In genomic region chr3:133964547-133964946, GRCh38 we compare ENCODE assay signal across 14 cellular contexts.
DNase-seq lines count a peak whose midpoint lies in the region; ATAC-seq and TF ChIP-seq lines count a peak whose summit lies in the region.
"Had no signal": no experiment of that assay in that cellular context is flagged by ENCODE, and none has a peak within 500 bp of the region (broad histone marks: within the 10 kb centered on the region; RNA-seq: fewer than 3 reads in every experiment).

No MANE protein-coding gene starts in this region.

- DNase-seq in ACHN (peak; percentile 34), GM23338 (ENCODE audit: low spot score) (peak; percentile 44), PC-9 (no peak), foreskin keratinocyte (no peak), mucosa of gallbladder (ENCODE audit: low spot score) (no peak), islet precursor cell (no peak), tibial artery (no peak)
- DNase-seq: activated CD4-positive, alpha-beta T cell treated with anti-CD3 and anti-CD28 coated beads for 4 hours; activated naive CD4-positive, alpha-beta T cell treated with anti-CD3 and anti-CD28 coated beads, Interleukin-2, amount 10 ng/mL, durations not matched to agents 7 days and 5 days; COR-L47; heart right ventricle; NCI-H1436 had no signal

- H3K36me3 ChIP-seq in GM23338 (ENCODE audit: insufficient read depth) (no peaks in the 10 kb centered on the region), PC-9 (ENCODE audit: low read depth) (no peaks in the 10 kb centered on the region), tibial artery (no peaks in the 10 kb centered on the region)
- H3K36me3 ChIP-seq: heart right ventricle had no signal

- H3K4me1 Mint-ChIP-seq in GM23338, result peaks cover 11% of the 10 kb centered on the region
- H3K4me1 Mint-ChIP-seq: activated naive CD4-positive, alpha-beta T cell treated with anti-CD3 and anti-CD28 coated beads, Interleukin-2, amount 10 ng/mL, durations not matched to agents 7 days and 5 days had no signal

- TF ChIP-seq CTCF in GM23338 (conservative IDR thresholded peaks at IDR 0.05; ENCODE audit: low read depth in 2 of 2) (peak; percentile 48 to 64), PC-9 (conservative IDR thresholded peaks at IDR 0.05) (peak; percentile 54), foreskin keratinocyte (conservative IDR thresholded peaks at IDR 0.05) (peak; percentile 40), tibial artery (IDR thresholded peaks at IDR 0.05) (no peak)

- H3K9me2 ChIP-seq in GM23338 (ENCODE audit: insufficient read depth) (no peaks in the 10 kb centered on the region), PC-9 (ENCODE audit: insufficient read depth) (no peaks in the 10 kb centered on the region)

- H3K4me1 ChIP-seq in GM23338 (ENCODE audit: insufficient read depth), result no peaks in the 10 kb centered on the region
- no peaks in the 10 kb centered on the region for H3K4me1 ChIP-seq in PC-9 (replicated peaks; ENCODE audit: insufficient read depth)
- no peaks in the 10 kb centered on the region for H3K4me1 ChIP-seq in foreskin keratinocyte
- H3K4me1 ChIP-seq in tibial artery, result no peaks in the 10 kb centered on the region

- BruUV-seq in PC-9 (replicated peaks; lab: Mats Ljungman, UMichigan), result no TSS peak

- no peak overlapping the region for H3K4me3 Mint-ChIP-seq in GM23338
- H3K4me3 Mint-ChIP-seq: activated naive CD4-positive, alpha-beta T cell treated with anti-CD3 and anti-CD28 coated beads, Interleukin-2, amount 10 ng/mL, durations not matched to agents 7 days and 5 days; dendritic cell treated with granulocyte-macrophage colony-stimulating factor and Interleukin-4, amounts not matched to agents 40 ng/mL and 50 ng/mL, for 4 days had no signal

- in situ Hi-C loops in ACHN (cut with HindIII; ENCODE audit: low pct_ligation_motif_present, low pct_unique_long_range_greater_than_20kb, low sequenced_read_pairs), result no loop called here

- no peaks in the 10 kb centered on the region for H3K36me3 Mint-ChIP-seq in GM23338 (ENCODE audit: low read depth)
- H3K36me3 Mint-ChIP-seq: activated naive CD4-positive, alpha-beta T cell treated with anti-CD3 and anti-CD28 coated beads, Interleukin-2, amount 10 ng/mL, durations not matched to agents 7 days and 5 days had no signal

- no peaks in the 10 kb centered on the region for H3K9me3 ChIP-seq in PC-9 (ENCODE audit: insufficient read depth, low read depth)
- H3K9me3 ChIP-seq in tibial artery, result no peaks in the 10 kb centered on the region
- H3K9me3 ChIP-seq: heart right ventricle had no signal

- H2AFZ ChIP-seq in GM23338 (no peak overlapping the region), PC-9 (no peak overlapping the region)

- H3K9me3 Mint-ChIP-seq in GM23338, result no peaks in the 10 kb centered on the region; the same call in 2 of the 3 replicates
- H3K9me3 Mint-ChIP-seq: activated naive CD4-positive, alpha-beta T cell treated with anti-CD3 and anti-CD28 coated beads, Interleukin-2, amount 10 ng/mL, durations not matched to agents 7 days and 5 days; dendritic cell treated with granulocyte-macrophage colony-stimulating factor and Interleukin-4, amounts not matched to agents 40 ng/mL and 50 ng/mL, for 4 days had no signal

- H3K27me3 ChIP-seq in GM23338 (ENCODE audit: insufficient read depth) (no peaks in the 10 kb centered on the region), PC-9 (ENCODE audit: insufficient read depth, low read depth) (peaks cover 21% of the 10 kb centered on the region; the same call in 1 of the 2 replicates), foreskin keratinocyte (peaks cover 40% of the 10 kb centered on the region), tibial artery (no peaks in the 10 kb centered on the region)
- H3K27me3 ChIP-seq: heart right ventricle had no signal

- POLR2A ChIA-PET in PC-9 (lab: Charles Lee; ENCODE audit: unreplicated experiment), result no interaction called here

- H3K4me3 ChIP-seq in GM23338 (no peak overlapping the region), PC-9 (no peak overlapping the region), tibial artery (no peak overlapping the region)
- H3K4me3 ChIP-seq: heart right ventricle had no signal

- H3K27me3 Mint-ChIP-seq in GM23338 (ENCODE audit: insufficient read depth, low read depth, poor library complexity), result peaks cover 12% of the 10 kb centered on the region
- H3K27me3 Mint-ChIP-seq: dendritic cell treated with granulocyte-macrophage colony-stimulating factor and Interleukin-4, amounts not matched to agents 40 ng/mL and 50 ng/mL, for 4 days had no signal

- ATAC-seq in GM23338 (peak; percentile 72), foreskin keratinocyte (no peak), GM21529 (IDR thresholded peaks at IDR 0.05; ENCODE audit: unreplicated experiment) (no peak)

- intact Hi-C loops in PC-9 (cut with micrococcal nuclease; ENCODE audit: unreplicated experiment), result no loop called here
- intact Hi-C loops in tibial artery (cut with DNase I; ENCODE audit: low total_unique reads), result no loop called here

- H3F3A ChIP-seq in GM23338 (replicated peaks; ENCODE audit: low read depth), result no peaks in the 10 kb centered on the region
- no peaks in the 10 kb centered on the region for H3F3A ChIP-seq in PC-9 (ENCODE audit: insufficient read depth, low read depth)

- no peak overlapping the region for H3K4me2 ChIP-seq in GM23338
- no peak overlapping the region for H3K4me2 ChIP-seq in PC-9

- CTCF ChIA-PET in PC-9 (lab: Charles Lee), result interaction anchor here (0.6 kb wide), 1 partner anchor 247 kb away, joined by 3 read pairs; no protein-coding TSS in a partner anchor

- H3K79me2 ChIP-seq in GM23338 (replicated peaks; ENCODE audit: insufficient read depth) (no peaks in the 10 kb centered on the region), PC-9 (ENCODE audit: low read depth) (no peaks in the 10 kb centered on the region)

- H3K27ac ChIP-seq in GM23338 (ENCODE audit: low read depth) (no peak overlapping the region), PC-9 (no peak overlapping the region), foreskin keratinocyte (no peak overlapping the region), tibial artery (no peak overlapping the region)
- H3K27ac ChIP-seq: heart right ventricle had no signal

- H3K27ac Mint-ChIP-seq in GM23338, result no peak overlapping the region
- H3K27ac Mint-ChIP-seq: activated naive CD4-positive, alpha-beta T cell treated with anti-CD3 and anti-CD28 coated beads, Interleukin-2, amount 10 ng/mL, durations not matched to agents 7 days and 5 days; dendritic cell treated with granulocyte-macrophage colony-stimulating factor and Interleukin-4, amounts not matched to agents 40 ng/mL and 50 ng/mL, for 4 days had no signal

- H4K20me1 ChIP-seq in GM23338 (replicated peaks; ENCODE audit: insufficient read depth) (no peaks in the 10 kb centered on the region), PC-9 (ENCODE audit: insufficient read depth) (no peaks in the 10 kb centered on the region)

TF ChIP-seq in GM23338, 12 proteins besides CTCF, POLR2A, EP300 and RAD21 (continues in another document):
- TF ChIP-seq ETS1 (IDR thresholded peaks at IDR 0.05) (no peak), ZNF331 (CRISPR knock-in tag; IDR thresholded peaks at IDR 0.05; ENCODE audit: low read depth) (no peak), CREB1 (CRISPR knock-in tag; IDR thresholded peaks at IDR 0.05; ENCODE audit: low read depth) (no peak), POLR2AphosphoS5 (IDR thresholded peaks at IDR 0.05; ENCODE audit: low read depth) (no peak), STAT1 (IDR thresholded peaks at IDR 0.05; ENCODE audit: unreplicated experiment) (no peak), EZH2phosphoT487 (IDR thresholded peaks at IDR 0.05; ENCODE audit: unreplicated experiment) (no peak), NANOG (IDR thresholded peaks at IDR 0.05; ENCODE audit: borderline replicate concordance) (no peak), JUNB (IDR thresholded peaks at IDR 0.05; ENCODE audit: unreplicated experiment) (no peak)
- TF ChIP-seq, protein P1, sequence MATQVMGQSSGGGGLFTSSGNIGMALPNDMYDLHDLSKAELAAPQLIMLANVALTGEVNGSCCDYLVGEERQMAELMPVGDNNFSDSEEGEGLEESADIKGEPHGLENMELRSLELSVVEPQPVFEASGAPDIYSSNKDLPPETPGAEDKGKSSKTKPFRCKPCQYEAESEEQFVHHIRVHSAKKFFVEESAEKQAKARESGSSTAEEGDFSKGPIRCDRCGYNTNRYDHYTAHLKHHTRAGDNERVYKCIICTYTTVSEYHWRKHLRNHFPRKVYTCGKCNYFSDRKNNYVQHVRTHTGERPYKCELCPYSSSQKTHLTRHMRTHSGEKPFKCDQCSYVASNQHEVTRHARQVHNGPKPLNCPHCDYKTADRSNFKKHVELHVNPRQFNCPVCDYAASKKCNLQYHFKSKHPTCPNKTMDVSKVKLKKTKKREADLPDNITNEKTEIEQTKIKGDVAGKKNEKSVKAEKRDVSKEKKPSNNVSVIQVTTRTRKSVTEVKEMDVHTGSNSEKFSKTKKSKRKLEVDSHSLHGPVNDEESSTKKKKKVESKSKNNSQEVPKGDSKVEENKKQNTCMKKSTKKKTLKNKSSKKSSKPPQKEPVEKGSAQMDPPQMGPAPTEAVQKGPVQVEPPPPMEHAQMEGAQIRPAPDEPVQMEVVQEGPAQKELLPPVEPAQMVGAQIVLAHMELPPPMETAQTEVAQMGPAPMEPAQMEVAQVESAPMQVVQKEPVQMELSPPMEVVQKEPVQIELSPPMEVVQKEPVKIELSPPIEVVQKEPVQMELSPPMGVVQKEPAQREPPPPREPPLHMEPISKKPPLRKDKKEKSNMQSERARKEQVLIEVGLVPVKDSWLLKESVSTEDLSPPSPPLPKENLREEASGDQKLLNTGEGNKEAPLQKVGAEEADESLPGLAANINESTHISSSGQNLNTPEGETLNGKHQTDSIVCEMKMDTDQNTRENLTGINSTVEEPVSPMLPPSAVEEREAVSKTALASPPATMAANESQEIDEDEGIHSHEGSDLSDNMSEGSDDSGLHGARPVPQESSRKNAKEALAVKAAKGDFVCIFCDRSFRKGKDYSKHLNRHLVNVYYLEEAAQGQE (IDR thresholded peaks at IDR 0.05; ENCODE audit: unreplicated experiment), result no peak

Comparison
In these comparisons a context has a peak if more than half of its experiments do, and no peak if none do; other contexts are left out.
1. DNase-seq: peak in ACHN (single experiment) and GM23338 (single experiment); none in PC-9 (0 of 2), foreskin keratinocyte (0 of 2), mucosa of gallbladder (single experiment), islet precursor cell (single experiment) and tibial artery (0 of 2).
2. CTCF ChIP-seq: peak in GM23338 (2 of 2), PC-9 (single experiment) and foreskin keratinocyte (single experiment); none in tibial artery (0 of 2).